8 cellular contexts compared by ENCODE assay signal in the genomic region with DNA sequence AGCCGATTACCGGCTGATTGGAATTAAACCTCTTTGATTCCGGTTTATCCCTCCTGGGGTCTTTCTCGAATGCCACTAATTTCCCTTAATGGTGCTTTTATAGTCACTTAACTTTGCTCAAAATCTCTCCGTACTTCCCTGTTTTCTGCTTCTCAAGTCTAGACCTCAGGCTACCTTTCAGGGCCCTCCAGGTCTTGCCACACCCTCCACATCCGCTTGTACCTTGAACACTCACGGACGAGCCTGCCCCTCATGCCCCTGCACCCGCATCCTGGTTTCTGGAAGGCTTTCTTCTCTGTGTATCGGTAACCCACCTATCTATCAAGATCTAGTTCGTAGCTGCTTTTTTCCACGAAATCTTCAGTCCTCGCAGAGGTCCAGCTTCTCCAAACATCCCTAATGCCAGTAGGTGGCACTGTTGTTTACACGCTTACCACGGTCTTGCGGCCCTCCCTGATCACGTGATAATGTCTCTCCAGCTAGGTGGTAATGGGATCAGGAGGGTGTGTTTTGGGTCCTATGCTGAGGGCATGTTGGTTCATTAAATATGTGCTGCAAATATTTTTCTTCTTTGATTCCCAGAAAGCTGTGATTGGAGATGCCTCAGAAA.
DNase-seq lines count a peak whose midpoint lies in the region; ATAC-seq and TF ChIP-seq lines count a peak whose summit lies in the region.

No MANE protein-coding gene starts in this region.

- peak; percentile 96 for TF ChIP-seq CTCF in DOHH2 (IDR thresholded peaks at IDR 0.05; ENCODE audit: low read depth, low read length, poor library complexity, severe bottlenecking)

- H3K36me3 ChIP-seq in DOHH2 (ENCODE audit: control insufficient read depth, low read length) (no peaks in the 10 kb centered on the region), HAP-1 (replicated peaks) (no peaks in the 10 kb centered on the region)

- in situ Hi-C loops in HAP-1 (cut with MboI; ENCODE audit: low sequenced_read_pairs) = no loop called here

- H3K9me3 ChIP-seq in DOHH2 (ENCODE audit: control insufficient read depth, insufficient read depth, low read length) (no peaks in the 10 kb centered on the region), HAP-1 (no peaks in the 10 kb centered on the region)

- no peak overlapping the region for H3K4me2 ChIP-seq in DOHH2 (ENCODE audit: low read length)

- ATAC-seq in effector memory CD8-positive, alpha-beta T cell (replicated peaks) = peak; percentile 75
- peak; percentile 73 for ATAC-seq in memory B cell (ENCODE audit: low read depth)
- no peak for ATAC-seq in GM18870 (IDR thresholded peaks at IDR 0.05; ENCODE audit: unreplicated experiment)

- peak overlapping the region; percentile 58 for H3K4me3 Mint-ChIP-seq in T-helper 2 cell treated with Interferon-gamma antibody and Interleukin-4, amounts not matched to agents 5 μg/mL and 100 μg/mL, for 36 hours
- H3K4me3 Mint-ChIP-seq in effector memory CD8-positive, alpha-beta T cell = peak overlapping the region; percentile 39 to 51
- H3K4me3 Mint-ChIP-seq in memory B cell = no peak overlapping the region

- no peak overlapping the region for H3K27ac ChIP-seq in DOHH2 (ENCODE audit: low read depth, low read length)

- H3K27me3 ChIP-seq in DOHH2 (ENCODE audit: control insufficient read depth, low read length) (peaks cover 18% of the 10 kb centered on the region; the same call in 1 of the 2 replicates), HAP-1 (ENCODE audit: low read depth) (peaks cover 3% of the 10 kb centered on the region; the same call in 1 of the 2 replicates)

- H3F3A ChIP-seq in DOHH2 (ENCODE audit: control insufficient read depth, insufficient read depth) = no peaks in the 10 kb centered on the region; the same call in 1 of the 2 replicates

- no peak overlapping the region for H3K4me3 ChIP-seq in DOHH2 (ENCODE audit: low read length)
- H3K4me3 ChIP-seq in HAP-1 = no peak overlapping the region

- peaks cover 11% of the 10 kb centered on the region for H3K4me1 Mint-ChIP-seq in T-helper 2 cell treated with Interferon-gamma antibody and Interleukin-4, amounts not matched to agents 5 μg/mL and 100 μg/mL, for 36 hours (ENCODE audit: low read depth)
- H3K4me1 Mint-ChIP-seq in effector memory CD8-positive, alpha-beta T cell (ENCODE audit: low read depth in 2 of 2) = peaks cover 5 to 11% of the 10 kb centered on the region in 2 donors
- H3K4me1 Mint-ChIP-seq in memory B cell = peaks cover 7% of the 10 kb centered on the region

- H3K9me3 Mint-ChIP-seq in T-helper 2 cell treated with Interferon-gamma antibody and Interleukin-4, amounts not matched to agents 5 μg/mL and 100 μg/mL, for 36 hours = no peaks in the 10 kb centered on the region
- no peaks in the 10 kb centered on the region for H3K9me3 Mint-ChIP-seq in effector memory CD8-positive, alpha-beta T cell
- no peaks in the 10 kb centered on the region for H3K9me3 Mint-ChIP-seq in memory B cell

- no peaks in the 10 kb centered on the region for H3K4me1 ChIP-seq in DOHH2 (ENCODE audit: control insufficient read depth, low read length)
- H3K4me1 ChIP-seq in HAP-1 = no peaks in the 10 kb centered on the region

- H3K36me3 Mint-ChIP-seq in T-helper 2 cell treated with Interferon-gamma antibody and Interleukin-4, amounts not matched to agents 5 μg/mL and 100 μg/mL, for 36 hours (ENCODE audit: low read depth) = no peaks in the 10 kb centered on the region
- no peaks in the 10 kb centered on the region for H3K36me3 Mint-ChIP-seq in effector memory CD8-positive, alpha-beta T cell (ENCODE audit: insufficient read depth)
- H3K36me3 Mint-ChIP-seq in memory B cell = no peaks in the 10 kb centered on the region

- no peaks in the 10 kb centered on the region for H3K79me2 ChIP-seq in DOHH2 (ENCODE audit: control insufficient read depth, low read length)

- H3K9me2 ChIP-seq in DOHH2 (replicated peaks; ENCODE audit: control insufficient read depth, low read length) = no peaks in the 10 kb centered on the region

- peak; percentile 74 to 77 for DNase-seq in HAP-1 (ENCODE audit: low spot score in 2 of 2)
- DNase-seq in NCI-H2029 treated with DMSO at 0.1 percent for 48 hours (lab: John Stamatoyannopoulos, UW) = peak; percentile 10
- peak; percentile 37 for DNase-seq in T-helper 2 cell treated with Interferon-gamma antibody and Interleukin-4, amounts not matched to agents 5 μg/mL and 100 μg/mL, for 36 hours (ENCODE audit: low spot score)
- DNase-seq in effector memory CD8-positive, alpha-beta T cell = peak in 2 of 3 experiments; percentile 15 to 20
- DNase-seq in memory B cell (ENCODE audit: low spot score in 2 of 2) = peak in 1 of 2 donors; percentile 18
- no peak for DNase-seq in activated effector memory CD4-positive, alpha-beta T cell treated with Interleukin-2 at 50 U/mL for 16 hours

- H3K27me3 Mint-ChIP-seq in T-helper 2 cell treated with Interferon-gamma antibody and Interleukin-4, amounts not matched to agents 5 μg/mL and 100 μg/mL, for 36 hours (ENCODE audit: low read depth) = peaks cover 20% of the 10 kb centered on the region
- H3K27me3 Mint-ChIP-seq in effector memory CD8-positive, alpha-beta T cell = peaks cover 59 to 81% of the 10 kb centered on the region in 2 donors
- H3K27me3 Mint-ChIP-seq in memory B cell = peaks cover 24% of the 10 kb centered on the region

- no peak overlapping the region for H3K27ac Mint-ChIP-seq in T-helper 2 cell treated with Interferon-gamma antibody and Interleukin-4, amounts not matched to agents 5 μg/mL and 100 μg/mL, for 36 hours
- H3K27ac Mint-ChIP-seq in effector memory CD8-positive, alpha-beta T cell = no peak overlapping the region
- no peak overlapping the region for H3K27ac Mint-ChIP-seq in memory B cell

- no peaks in the 10 kb centered on the region for H4K20me1 ChIP-seq in DOHH2 (ENCODE audit: control insufficient read depth, insufficient read depth, low read depth, low read length)
